Comparison of ENCODE assay signal across 8 cellular contexts in genomic region chr9:136525841-136526499, GRCh38. TPM values are rescaled to one million over a fixed set of nuclear protein-coding genes. Genes with fewer than 3 reads are reported as not detected.
DNase-seq lines count a peak whose midpoint lies in the region; ATAC-seq and TF ChIP-seq lines count a peak whose summit lies in the region.

No MANE protein-coding gene starts in this region.

- H3K27ac ChIP-seq in left lung: peak overlapping the region; percentile 56 to 84
- H3K27ac ChIP-seq in CD4-positive, alpha-beta memory T cell (ENCODE audit: low read depth, low read length): no peak overlapping the region

- CTCF ChIA-PET in CD4-positive, alpha-beta memory T cell (lab: Charles Lee; ENCODE audit: partially characterized antibody): no interaction called here

- no peaks in the 10 kb centered on the region for H3K9me3 Mint-ChIP-seq in brain
- no peaks in the 10 kb centered on the region for H3K9me3 Mint-ChIP-seq in stimulated activated naive B cell treated with anti-CD40 and anti-IgM and Interleukin-4, amounts not matched to agents 10 μg/mL and 1 μg/mL and 100 μg/mL, for 72 hours
- H3K9me3 Mint-ChIP-seq in CD4-positive, alpha-beta memory T cell: no peaks in the 10 kb centered on the region
- no peaks in the 10 kb centered on the region for H3K9me3 Mint-ChIP-seq in CD14-positive monocyte

- peak overlapping the region; percentile 78 to 93 (median 86) for H3K27ac Mint-ChIP-seq in brain
- peak overlapping the region; percentile 37 for H3K27ac Mint-ChIP-seq in stimulated activated naive B cell treated with anti-CD40 and anti-IgM and Interleukin-4, amounts not matched to agents 10 μg/mL and 1 μg/mL and 100 μg/mL, for 72 hours
- H3K27ac Mint-ChIP-seq in CD4-positive, alpha-beta memory T cell: no peak overlapping the region
- no peak overlapping the region for H3K27ac Mint-ChIP-seq in CD14-positive monocyte

- peaks cover 51% of the 10 kb centered on the region for H3K4me1 Mint-ChIP-seq in brain
- H3K4me1 Mint-ChIP-seq in stimulated activated naive B cell treated with anti-CD40 and anti-IgM and Interleukin-4, amounts not matched to agents 10 μg/mL and 1 μg/mL and 100 μg/mL, for 72 hours: peaks cover 14 to 47% of the 10 kb centered on the region in 2 donors
- peaks cover 0 to 13% (median 3%) of the 10 kb centered on the region in 4 donors for H3K4me1 Mint-ChIP-seq in CD4-positive, alpha-beta memory T cell
- peaks cover 46% of the 10 kb centered on the region for H3K4me1 Mint-ChIP-seq in CD14-positive monocyte

- POLR2A ChIA-PET in CD4-positive, alpha-beta memory T cell (lab: Charles Lee; ENCODE audit: partially characterized antibody): no interaction called here

- peak; percentile 78 for DNase-seq in HuH-7 (ENCODE audit: low spot score)
- DNase-seq in left lung: peak in 1 of 2 donors; percentile 55
- DNase-seq in stimulated activated naive B cell treated with anti-CD40 and anti-IgM and Interleukin-4, amounts not matched to agents 10 μg/mL and 1 μg/mL and 100 μg/mL, for 72 hours: no peak
- DNase-seq in NCI-H2029 treated with DMSO at 0.1 percent for 48 hours (lab: John Stamatoyannopoulos, UW): no peak
- no peak for DNase-seq in CD4-positive, alpha-beta memory T cell
- no peak for DNase-seq in CD1c-positive myeloid dendritic cell (ENCODE audit: extremely low spot score)
- DNase-seq in CD14-positive monocyte (ENCODE audit: low spot score): no peak

- H3K4me3 ChIP-seq in left lung: no peak overlapping the region
- H3K4me3 ChIP-seq in CD4-positive, alpha-beta memory T cell (ENCODE audit: low read length in 2 of 2): no peak overlapping the region

- peak overlapping the region in 4 of 5 experiments; percentile 48 to 74 (median 58) for H3K4me3 Mint-ChIP-seq in brain
- H3K4me3 Mint-ChIP-seq in stimulated activated naive B cell treated with anti-CD40 and anti-IgM and Interleukin-4, amounts not matched to agents 10 μg/mL and 1 μg/mL and 100 μg/mL, for 72 hours: no peak overlapping the region
- no peak overlapping the region for H3K4me3 Mint-ChIP-seq in CD4-positive, alpha-beta memory T cell
- no peak overlapping the region for H3K4me3 Mint-ChIP-seq in CD14-positive monocyte

- H3K36me3 Mint-ChIP-seq in brain (no peaks in the 10 kb centered on the region), CD14-positive monocyte (peaks cover 27 to 42% of the 10 kb centered on the region in 2 donors)
- peaks cover 4 to 5% of the 10 kb centered on the region in 2 donors for H3K36me3 Mint-ChIP-seq in stimulated activated naive B cell treated with anti-CD40 and anti-IgM and Interleukin-4, amounts not matched to agents 10 μg/mL and 1 μg/mL and 100 μg/mL, for 72 hours
- no peaks in the 10 kb centered on the region for H3K36me3 Mint-ChIP-seq in CD4-positive, alpha-beta memory T cell

- peaks cover 53 to 100% of the 10 kb centered on the region in 2 donors for H3K4me1 ChIP-seq in left lung
- peaks cover 26% of the 10 kb centered on the region for H3K4me1 ChIP-seq in CD4-positive, alpha-beta memory T cell (ENCODE audit: insufficient read depth, low read length)

- H3K9me3 ChIP-seq in left lung: no peaks in the 10 kb centered on the region
- H3K9me3 ChIP-seq in CD4-positive, alpha-beta memory T cell (ENCODE audit: control insufficient read depth in 1 of 2, low read length in 2 of 2): no peaks in the 10 kb centered on the region

- intact Hi-C loops in left lung (cut with DNase I): no loop called here
- intact Hi-C loops in CD4-positive, alpha-beta memory T cell (cut with micrococcal nuclease): no loop called here
- intact Hi-C loops in CD14-positive monocyte (cut with micrococcal nuclease): no loop called here

- no peaks in the 10 kb centered on the region for H3K27me3 Mint-ChIP-seq in brain
- H3K27me3 Mint-ChIP-seq in stimulated activated naive B cell treated with anti-CD40 and anti-IgM and Interleukin-4, amounts not matched to agents 10 μg/mL and 1 μg/mL and 100 μg/mL, for 72 hours: no peaks in the 10 kb centered on the region
- H3K27me3 Mint-ChIP-seq in CD4-positive, alpha-beta memory T cell: no peaks in the 10 kb centered on the region
- peaks cover 5 to 20% (median 16%) of the 10 kb centered on the region in 3 donors for H3K27me3 Mint-ChIP-seq in CD14-positive monocyte (ENCODE audit: low read depth in 3 of 3)

- TF ChIP-seq CTCF in brain (conservative IDR thresholded peaks at IDR 0.05): no peak
- no peak for TF ChIP-seq CTCF in left lung (IDR thresholded peaks at IDR 0.05)
- no peak for TF ChIP-seq CTCF in CD14-positive monocyte (IDR thresholded peaks at IDR 0.05)

- peak; percentile 50 for ATAC-seq in left lung
- no peak for ATAC-seq in stimulated activated naive B cell treated with anti-CD40 and anti-IgM and Interleukin-4, amounts not matched to agents 10 μg/mL and 1 μg/mL and 100 μg/mL, for 72 hours (replicated peaks)

- no peaks in the 10 kb centered on the region for H3K27me3 ChIP-seq in left lung
- H3K27me3 ChIP-seq in CD4-positive, alpha-beta memory T cell (ENCODE audit: insufficient read depth, low read length): no peaks in the 10 kb centered on the region

- peaks cover 0 to 28% of the 10 kb centered on the region in 2 donors for H3K36me3 ChIP-seq in left lung
- no peaks in the 10 kb centered on the region for H3K36me3 ChIP-seq in CD4-positive, alpha-beta memory T cell (ENCODE audit: insufficient read depth, low read length)

RNA-seq across cellular contexts. Expression of gene NOTCH1, which starts 19.9 kb away (rescaled TPM):
- 12.3 TPM for polyA plus RNA-seq in brain (ENCODE audit: insufficient read depth, low read depth, low replicate concordance)
- total RNA-seq in left lung: 100 to 1,000 TPM in 1 of 2 donors, 10 to 100 TPM in 1; 65.1 to 102 TPM
- total RNA-seq in CD4-positive, alpha-beta memory T cell: 10 to 100 TPM; 43.0 to 45.4 TPM
- polyA plus RNA-seq in CD4-positive, alpha-beta memory T cell: 1 to 10 TPM in 1 of 2 donors, not detected in 1; 6.0 TPM
- polyA plus RNA-seq in CD14-positive monocyte: 1 to 10 TPM; 1.4 to 2.2 TPM

RNA-seq across cellular contexts. Expression of gene SEC16A, which starts 43.1 kb away (rescaled TPM):
- polyA plus RNA-seq in brain (ENCODE audit: insufficient read depth, low read depth, low replicate concordance): 80.6 TPM
- 10 to 100 TPM; 77.8 to 79.5 TPM for total RNA-seq in left lung
- total RNA-seq in CD4-positive, alpha-beta memory T cell: 10 to 100 TPM; 82.9 to 87.7 TPM
- polyA plus RNA-seq in CD4-positive, alpha-beta memory T cell: 10 to 100 TPM in 1 of 2 donors, 1 to 10 TPM in 1; 6.6 to 39.3 TPM
- 10 to 100 TPM; 11.1 to 19.1 TPM for polyA plus RNA-seq in CD14-positive monocyte

Comparison
In these comparisons a context has a peak if more than half of its experiments do, and no peak if none do; other contexts are left out.
1. H3K27ac Mint-ChIP-seq: peak in brain (5 of 5) and stimulated activated naive B cell treated with anti-CD40 and anti-IgM and Interleukin-4, amounts not matched to agents 10 μg/mL and 1 μg/mL and 100 μg/mL, for 72 hours (single experiment); none in CD4-positive, alpha-beta memory T cell (0 of 7) and CD14-positive monocyte (0 of 7).
2. H3K4me3 Mint-ChIP-seq: peak in brain (4 of 5); none in stimulated activated naive B cell treated with anti-CD40 and anti-IgM and Interleukin-4, amounts not matched to agents 10 μg/mL and 1 μg/mL and 100 μg/mL, for 72 hours (0 of 2), CD4-positive, alpha-beta memory T cell (0 of 8) and CD14-positive monocyte (0 of 2).